Comparison of ENCODE assay signal across 8 cellular contexts in genomic region chr3:169668081-169668956, GRCh38. TPM values are rescaled to one million over a fixed set of nuclear protein-coding genes. Genes with fewer than 3 reads are reported as not detected.
DNase-seq lines count a peak whose midpoint lies in the region; ATAC-seq and TF ChIP-seq lines count a peak whose summit lies in the region.

No MANE protein-coding gene starts in this region.

- H3K27me3 ChIP-seq in KMS-11 (ENCODE audit: insufficient read depth, low read depth) (peaks cover 43% of the 10 kb centered on the region), skeletal muscle tissue (ENCODE audit: control insufficient read depth in 3 of 3, insufficient read depth in 3 of 3, low read length in 3 of 3) (peaks cover 75 to 80% (median 75%) of the 10 kb centered on the region in 3 donors)

- peak overlapping the region; percentile 84 for H2AFZ ChIP-seq in KMS-11 (ENCODE audit: low read depth)

- peaks cover 0 to 5% (median 2%) of the 10 kb centered on the region in 3 donors for H3K9me3 ChIP-seq in skeletal muscle tissue (ENCODE audit: control insufficient read depth in 3 of 3, low read length in 3 of 3)

- peaks cover 5% of the 10 kb centered on the region for H3K9me3 Mint-ChIP-seq in activated naive CD4-positive, alpha-beta T cell treated with anti-CD3 and anti-CD28 coated beads, Interleukin-2, amount 50 U/mL, for 24 hours

- H3K27ac ChIP-seq in KMS-11 (no peak overlapping the region), skeletal muscle tissue (ENCODE audit: low read depth, low read length) (no peak overlapping the region)

- no peaks in the 10 kb centered on the region for H3K79me2 ChIP-seq in KMS-11 (ENCODE audit: insufficient read depth, low read depth)

- no peak for TF ChIP-seq CTCF in KMS-11 (conservative IDR thresholded peaks at IDR 0.05; ENCODE audit: low read depth, low read length)

- peaks cover 75% of the 10 kb centered on the region for H3K27me3 Mint-ChIP-seq in activated naive CD4-positive, alpha-beta T cell treated with anti-CD3 and anti-CD28 coated beads, Interleukin-2, amount 50 U/mL, for 24 hours

- H3K4me3 Mint-ChIP-seq in activated naive CD4-positive, alpha-beta T cell treated with anti-CD3 and anti-CD28 coated beads, Interleukin-2, amount 50 U/mL, for 24 hours = peak overlapping the region; percentile 57

- H4K20me1 ChIP-seq in KMS-11 (ENCODE audit: insufficient read depth) = no peaks in the 10 kb centered on the region

- ATAC-seq in HG02571 (IDR thresholded peaks at IDR 0.05; ENCODE audit: unreplicated experiment) = no peak

- H3K27ac Mint-ChIP-seq in activated naive CD4-positive, alpha-beta T cell treated with anti-CD3 and anti-CD28 coated beads, Interleukin-2, amount 50 U/mL, for 24 hours = no peak overlapping the region

- DNase-seq in NCI-H345 (lab: John Stamatoyannopoulos, UW) (peak; percentile 14), NCI-H345 treated with DMSO at 0.1 percent for 48 hours (lab: John Stamatoyannopoulos, UW; ENCODE audit: unreplicated experiment) (no peak), putamen (ENCODE audit: low spot score) (no peak)

- H3K4me3 ChIP-seq in KMS-11 (IDR thresholded peaks at IDR 0.05; ENCODE audit: insufficient read depth, low read depth, low read length) (peak overlapping the region; percentile 57), iPS-11a (ENCODE audit: low read depth, low read length) (peak overlapping the region; percentile 37), skeletal muscle tissue (ENCODE audit: low read length in 3 of 3) (peak overlapping the region; percentile 52 to 64 (median 56))

- H3K4me1 Mint-ChIP-seq in activated naive CD4-positive, alpha-beta T cell treated with anti-CD3 and anti-CD28 coated beads, Interleukin-2, amount 50 U/mL, for 24 hours = peaks cover 26% of the 10 kb centered on the region

- peak overlapping the region; percentile 4; the same call in 1 of the 2 replicates for H3K9ac ChIP-seq in KMS-11
- peak overlapping the region in 2 of 3 donors; percentile 27 to 63 for H3K9ac ChIP-seq in skeletal muscle tissue (ENCODE audit: low read depth in 1 of 3, low read length in 3 of 3)

- H3K4me2 ChIP-seq in KMS-11 = peak overlapping the region; percentile 91

- H3K36me3 ChIP-seq in KMS-11 (ENCODE audit: insufficient read depth) (no peaks in the 10 kb centered on the region), skeletal muscle tissue (ENCODE audit: control insufficient read depth in 3 of 3, insufficient read depth in 3 of 3, low read length in 3 of 3) (no peaks in the 10 kb centered on the region)

- H3K4me1 ChIP-seq in KMS-11 (ENCODE audit: low read depth, poor library complexity, severe bottlenecking) = peaks cover 9% of the 10 kb centered on the region
- H3K4me1 ChIP-seq in skeletal muscle tissue (ENCODE audit: control insufficient read depth in 3 of 3, insufficient read depth in 3 of 3, low read length in 3 of 3) = peaks cover 8 to 15% (median 13%) of the 10 kb centered on the region in 3 donors

- H3K36me3 Mint-ChIP-seq in activated naive CD4-positive, alpha-beta T cell treated with anti-CD3 and anti-CD28 coated beads, Interleukin-2, amount 50 U/mL, for 24 hours = peaks cover 3% of the 10 kb centered on the region

RNA-seq across cellular contexts. Expression of gene MECOM, which starts 4.8 kb away (rescaled TPM):
- 16.2 TPM for total RNA-seq in skeletal muscle tissue
